In the genomic region with DNA sequence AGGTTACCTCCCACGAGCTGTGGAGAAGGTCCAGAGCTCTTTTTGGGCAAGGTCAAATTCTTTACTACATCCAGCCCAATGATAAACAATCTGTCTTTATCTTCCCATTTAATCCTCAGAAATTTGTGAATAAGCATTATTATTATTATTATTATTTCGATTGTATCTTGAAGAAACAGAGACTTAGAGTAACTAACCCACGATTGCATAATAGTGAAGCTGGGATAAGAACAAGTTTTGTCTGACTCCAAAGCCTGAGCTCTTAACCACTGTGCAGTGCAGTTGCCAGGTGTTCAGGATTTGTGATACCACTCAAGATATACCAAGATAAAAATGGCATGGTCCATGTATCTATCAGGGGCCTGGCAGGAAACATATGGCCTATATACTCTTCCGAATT, we compare ENCODE assay signal across 28 cellular contexts.
A peak's percentile ranks its signal among the peaks of the same experiment; 100 is the strongest.
DNase-seq lines count a peak whose midpoint lies in the region; ATAC-seq, FAIRE-seq and TF ChIP-seq lines count a peak whose summit lies in the region.
"Had no signal": no experiment of that assay in that cellular context is flagged by ENCODE, and none has a peak within 500 bp of the region (broad histone marks: within the 10 kb centered on the region; RNA-seq: fewer than 3 reads in every experiment).

No MANE protein-coding gene starts in this region.

- H3K27me3 ChIP-seq in SK-N-SH (ENCODE audit: insufficient read depth): no peaks in the 10 kb centered on the region
- H3K27me3 ChIP-seq in adipocyte (replicated peaks; ENCODE audit: control insufficient read depth, insufficient read depth, low read length): no peaks in the 10 kb centered on the region
- H3K27me3 ChIP-seq: BLaER1, MG63 had no signal

- H3K9ac ChIP-seq in SK-N-SH (no peak overlapping the region), adipocyte (ENCODE audit: low read length) (no peak overlapping the region)
- H3K9ac ChIP-seq: BLaER1 had no signal

- TF ChIP-seq EP300 in SK-N-SH (IDR thresholded peaks at IDR 0.05; ENCODE audit: borderline replicate concordance in 1 of 2, low read depth in 1 of 2, low read length in 1 of 2): no peak

- H2AFZ ChIP-seq in SK-N-SH (ENCODE audit: low read depth): no peak overlapping the region
- H2AFZ ChIP-seq: PC-9 had no signal

- POLR2A ChIA-PET in SK-N-SH (lab: Yijun Ruan, JAX): no interaction called here

- TF ChIP-seq RAD21 in SK-N-SH (IDR thresholded peaks at IDR 0.05; ENCODE audit: low read length): no peak

- ATAC-seq in SK-N-SH treated with all-trans-retinoic acid at 6 μM for 48 hours: no peak
- no peak for ATAC-seq in HG03439 (IDR thresholded peaks at IDR 0.05; ENCODE audit: unreplicated experiment)

- peak overlapping the region; percentile 47 for H3K4me2 ChIP-seq in SK-N-SH
- H3K4me2 ChIP-seq: BLaER1, PC-9 had no signal

- no peak for FAIRE-seq in HTR-8/SVneo (lab: Jason Lieb, UNC)
- FAIRE-seq: GM19239, H54 had no signal

- H3K9me2 ChIP-seq in SK-N-SH: no peaks in the 10 kb centered on the region

- peak overlapping the region in 1 of 2 experiments; percentile 88; a peak in 2 of 4 replicates for H3K27ac ChIP-seq in SK-N-SH (ENCODE audit: low read depth in 2 of 2, low read length in 1 of 2)
- H3K27ac ChIP-seq: 22Rv1, BLaER1, PC-9 had no signal

- 86% methylated on average over 4 of the region's 4 CpGs for WGBS in SK-N-SH (ENCODE audit: low lambda C conversion rate)

- DNase-seq in SK-N-SH (no peak), adipocyte (ENCODE audit: low read depth) (peak; percentile 14), fibroblast of villous mesenchyme (ENCODE audit: low read depth) (peak; percentile 30), HTR-8/SVneo (ENCODE audit: insufficient read length, low spot score) (no peak), NOMO-1 treated with dmso at 0.1 percent for 144 hours (lab: John Stamatoyannopoulos, UW; ENCODE audit: unreplicated experiment) (no peak), HuH-7.5 (ENCODE audit: low spot score) (no peak)
- DNase-seq: ACHN; CD4-positive, CD25-positive, alpha-beta regulatory T cell; DMS153; DND-41; KBM-7; NCI-H1105 treated with DMSO at 0.1 percent for 48 hours; NCI-H146; NCI-H1930; NCI-H2107; NCI-H526; NCI-H82; NK-92 treated with Interleukin-12 subunit alpha and Interleukin-12 subunit beta, amount 100 ng/mL, for 24 hours; PC-9; Right ventricle myocardium superior; RPMI8226 had no signal

- H3K9me3 ChIP-seq in SK-N-SH (no peaks in the 10 kb centered on the region), adipocyte (ENCODE audit: control insufficient read depth, low read length) (peaks cover 1% of the 10 kb centered on the region)
- H3K9me3 ChIP-seq: MG63 had no signal

- H3K79me2 ChIP-seq in SK-N-SH (ENCODE audit: insufficient read depth): no peaks in the 10 kb centered on the region

- CTCF ChIA-PET in SK-N-SH (lab: Yijun Ruan, JAX): no interaction called here

- no peak overlapping the region for H3K4me3 ChIP-seq in SK-N-SH (ENCODE audit: low read depth in 2 of 2, low read length in 1 of 2)
- H3K4me3 ChIP-seq in adipocyte (ENCODE audit: low read length): no peak overlapping the region
- H3K4me3 ChIP-seq in fibroblast of villous mesenchyme (ENCODE audit: low read depth, low read length): no peak overlapping the region
- H3K4me3 ChIP-seq: BLaER1, MG63, PC-9 had no signal

- peaks cover 0 to 50% of the 10 kb centered on the region in 2 experiments for H3K4me1 ChIP-seq in SK-N-SH (ENCODE audit: control insufficient read depth in 1 of 2, insufficient read depth in 2 of 2, low read depth in 1 of 2, low read length in 1 of 2)
- H3K4me1 ChIP-seq in adipocyte (ENCODE audit: control insufficient read depth, insufficient read depth, low read length): peaks cover 64% of the 10 kb centered on the region
- H3K4me1 ChIP-seq: BLaER1 had no signal

- H4K20me1 ChIP-seq in SK-N-SH (ENCODE audit: insufficient read depth): no peaks in the 10 kb centered on the region
- H4K20me1 ChIP-seq: BLaER1 had no signal

- no peak for TF ChIP-seq CTCF in SK-N-SH (IDR thresholded peaks at IDR 0.05)
- TF ChIP-seq CTCF in fibroblast of villous mesenchyme (IDR thresholded peaks at IDR 0.05; ENCODE audit: insufficient read depth, low read depth, low read length): no peak

- peaks cover 47% of the 10 kb centered on the region for H3F3A ChIP-seq in SK-N-SH (replicated peaks; ENCODE audit: insufficient read depth)

- H3K36me3 ChIP-seq in SK-N-SH (replicated peaks in 1 of 2; ENCODE audit: control insufficient read depth in 1 of 2, insufficient read depth in 2 of 2, low read length in 1 of 2) (no peaks in the 10 kb centered on the region), adipocyte (ENCODE audit: control insufficient read depth, insufficient read depth, low read length, severe bottlenecking) (no peaks in the 10 kb centered on the region)
- H3K36me3 ChIP-seq: BLaER1, MG63 had no signal

TF ChIP-seq in SK-N-SH, 30 proteins besides CTCF, POLR2A, EP300 and RAD21 (continues in another document):
- TF ChIP-seq JUND (IDR thresholded peaks at IDR 0.05): no peak
- TF ChIP-seq, protein P1, sequence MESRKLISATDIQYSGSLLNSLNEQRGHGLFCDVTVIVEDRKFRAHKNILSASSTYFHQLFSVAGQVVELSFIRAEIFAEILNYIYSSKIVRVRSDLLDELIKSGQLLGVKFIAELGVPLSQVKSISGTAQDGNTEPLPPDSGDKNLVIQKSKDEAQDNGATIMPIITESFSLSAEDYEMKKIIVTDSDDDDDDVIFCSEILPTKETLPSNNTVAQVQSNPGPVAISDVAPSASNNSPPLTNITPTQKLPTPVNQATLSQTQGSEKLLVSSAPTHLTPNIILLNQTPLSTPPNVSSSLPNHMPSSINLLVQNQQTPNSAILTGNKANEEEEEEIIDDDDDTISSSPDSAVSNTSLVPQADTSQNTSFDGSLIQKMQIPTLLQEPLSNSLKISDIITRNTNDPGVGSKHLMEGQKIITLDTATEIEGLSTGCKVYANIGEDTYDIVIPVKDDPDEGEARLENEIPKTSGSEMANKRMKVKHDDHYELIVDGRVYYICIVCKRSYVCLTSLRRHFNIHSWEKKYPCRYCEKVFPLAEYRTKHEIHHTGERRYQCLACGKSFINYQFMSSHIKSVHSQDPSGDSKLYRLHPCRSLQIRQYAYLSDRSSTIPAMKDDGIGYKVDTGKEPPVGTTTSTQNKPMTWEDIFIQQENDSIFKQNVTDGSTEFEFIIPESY (IDR thresholded peaks at IDR 0.05; ENCODE audit: borderline replicate concordance, low read depth): no peak

TF ChIP-seq in SK-N-SH treated with all-trans-retinoic acid at 6 μM for 48 hours, 23 proteins besides CTCF, POLR2A, EP300 and RAD21 (continues in another document):
- TF ChIP-seq CSDC2 (CRISPR knock-in tag; IDR thresholded peaks at IDR 0.05) (no peak), ZNF565 (CRISPR knock-in tag; conservative IDR thresholded peaks at IDR 0.05; ENCODE audit: low read depth) (no peak), ZNF70 (CRISPR knock-in tag; IDR thresholded peaks at IDR 0.05) (no peak), ZFP30 (CRISPR knock-in tag; IDR thresholded peaks at IDR 0.05) (no peak), GLIS3 (CRISPR knock-in tag; IDR thresholded peaks at IDR 0.05) (no peak), RARB (CRISPR knock-in tag; IDR thresholded peaks at IDR 0.05) (no peak), TOX (CRISPR knock-in tag; IDR thresholded peaks at IDR 0.05; ENCODE audit: borderline replicate concordance) (no peak), ZFP3 (CRISPR knock-in tag; IDR thresholded peaks at IDR 0.05) (no peak), OSR1 (CRISPR knock-in tag; IDR thresholded peaks at IDR 0.05) (no peak), PPARA (CRISPR knock-in tag; IDR thresholded peaks at IDR 0.05; ENCODE audit: borderline replicate concordance) (no peak), ARNTL (CRISPR knock-in tag; IDR thresholded peaks at IDR 0.05; ENCODE audit: borderline replicate concordance, low read depth) (no peak)
- TF ChIP-seq, protein P2, sequence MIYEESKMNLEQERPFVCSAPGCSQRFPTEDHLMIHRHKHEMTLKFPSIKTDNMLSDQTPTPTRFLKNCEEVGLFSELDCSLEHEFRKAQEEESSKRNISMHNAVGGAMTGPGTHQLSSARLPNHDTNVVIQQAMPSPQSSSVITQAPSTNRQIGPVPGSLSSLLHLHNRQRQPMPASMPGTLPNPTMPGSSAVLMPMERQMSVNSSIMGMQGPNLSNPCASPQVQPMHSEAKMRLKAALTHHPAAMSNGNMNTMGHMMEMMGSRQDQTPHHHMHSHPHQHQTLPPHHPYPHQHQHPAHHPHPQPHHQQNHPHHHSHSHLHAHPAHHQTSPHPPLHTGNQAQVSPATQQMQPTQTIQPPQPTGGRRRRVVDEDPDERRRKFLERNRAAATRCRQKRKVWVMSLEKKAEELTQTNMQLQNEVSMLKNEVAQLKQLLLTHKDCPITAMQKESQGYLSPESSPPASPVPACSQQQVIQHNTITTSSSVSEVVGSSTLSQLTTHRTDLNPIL (CRISPR knock-in tag; IDR thresholded peaks at IDR 0.05; ENCODE audit: low read depth): no peak
- TF ChIP-seq, protein P3, sequence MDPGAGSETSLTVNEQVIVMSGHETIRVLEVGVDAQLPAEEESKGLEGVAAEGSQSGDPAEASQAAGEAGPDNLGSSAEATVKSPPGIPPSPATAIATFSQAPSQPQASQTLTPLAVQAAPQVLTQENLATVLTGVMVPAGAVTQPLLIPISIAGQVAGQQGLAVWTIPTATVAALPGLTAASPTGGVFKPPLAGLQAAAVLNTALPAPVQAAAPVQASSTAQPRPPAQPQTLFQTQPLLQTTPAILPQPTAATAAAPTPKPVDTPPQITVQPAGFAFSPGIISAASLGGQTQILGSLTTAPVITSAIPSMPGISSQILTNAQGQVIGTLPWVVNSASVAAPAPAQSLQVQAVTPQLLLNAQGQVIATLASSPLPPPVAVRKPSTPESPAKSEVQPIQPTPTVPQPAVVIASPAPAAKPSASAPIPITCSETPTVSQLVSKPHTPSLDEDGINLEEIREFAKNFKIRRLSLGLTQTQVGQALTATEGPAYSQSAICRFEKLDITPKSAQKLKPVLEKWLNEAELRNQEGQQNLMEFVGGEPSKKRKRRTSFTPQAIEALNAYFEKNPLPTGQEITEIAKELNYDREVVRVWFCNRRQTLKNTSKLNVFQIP (CRISPR knock-in tag; IDR thresholded peaks at IDR 0.05; ENCODE audit: borderline replicate concordance, low read depth): no peak

Comparison
In these comparisons a context has a peak if more than half of its experiments do, and no peak if none do; other contexts are left out.
1. DNase-seq: peak in adipocyte (single experiment) and fibroblast of villous mesenchyme (single experiment); none in SK-N-SH (single experiment), HTR-8/SVneo (single experiment), NOMO-1 treated with dmso at 0.1 percent for 144 hours (single experiment) and HuH-7.5 (single experiment).